Comparison of ENCODE assay signal across 8 cellular contexts in the genomic region with DNA sequence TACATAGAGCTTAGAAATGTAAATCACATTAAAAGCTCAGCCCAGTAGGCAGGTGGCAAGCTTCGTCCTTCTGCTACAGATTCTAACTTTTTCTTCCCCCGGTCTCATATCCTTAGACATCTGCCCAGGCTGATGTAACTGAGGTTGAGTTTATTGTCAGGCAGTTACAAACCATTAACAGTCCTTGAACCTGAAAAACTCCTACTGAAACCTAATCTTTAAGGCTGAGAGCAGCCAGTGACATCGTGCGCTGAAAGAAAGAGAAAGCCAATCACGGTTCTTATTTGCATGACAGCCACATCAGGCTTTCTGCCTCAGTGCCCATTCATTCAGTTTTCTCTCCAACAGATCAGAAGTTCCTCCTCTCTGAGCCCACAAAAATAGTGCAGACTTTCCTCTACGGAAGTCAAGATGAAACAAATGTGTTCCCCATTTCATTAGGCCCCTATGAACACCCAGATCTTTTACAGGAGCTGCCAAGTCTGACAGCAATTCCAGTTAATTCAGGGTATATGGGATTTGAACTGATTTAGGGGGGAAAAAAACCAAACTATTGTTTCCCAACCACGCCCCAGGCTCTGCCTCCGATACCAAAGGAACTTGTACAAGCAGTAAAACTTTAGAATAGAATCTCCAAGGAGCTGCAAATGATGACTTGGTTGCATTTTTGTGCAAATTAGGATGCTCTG. TPM values are rescaled to one million over a fixed set of nuclear protein-coding genes. Genes with fewer than 3 reads are reported as not detected.
DNase-seq lines count a peak whose midpoint lies in the region; ATAC-seq, FAIRE-seq and TF ChIP-seq lines count a peak whose summit lies in the region.

A gene with protein sequence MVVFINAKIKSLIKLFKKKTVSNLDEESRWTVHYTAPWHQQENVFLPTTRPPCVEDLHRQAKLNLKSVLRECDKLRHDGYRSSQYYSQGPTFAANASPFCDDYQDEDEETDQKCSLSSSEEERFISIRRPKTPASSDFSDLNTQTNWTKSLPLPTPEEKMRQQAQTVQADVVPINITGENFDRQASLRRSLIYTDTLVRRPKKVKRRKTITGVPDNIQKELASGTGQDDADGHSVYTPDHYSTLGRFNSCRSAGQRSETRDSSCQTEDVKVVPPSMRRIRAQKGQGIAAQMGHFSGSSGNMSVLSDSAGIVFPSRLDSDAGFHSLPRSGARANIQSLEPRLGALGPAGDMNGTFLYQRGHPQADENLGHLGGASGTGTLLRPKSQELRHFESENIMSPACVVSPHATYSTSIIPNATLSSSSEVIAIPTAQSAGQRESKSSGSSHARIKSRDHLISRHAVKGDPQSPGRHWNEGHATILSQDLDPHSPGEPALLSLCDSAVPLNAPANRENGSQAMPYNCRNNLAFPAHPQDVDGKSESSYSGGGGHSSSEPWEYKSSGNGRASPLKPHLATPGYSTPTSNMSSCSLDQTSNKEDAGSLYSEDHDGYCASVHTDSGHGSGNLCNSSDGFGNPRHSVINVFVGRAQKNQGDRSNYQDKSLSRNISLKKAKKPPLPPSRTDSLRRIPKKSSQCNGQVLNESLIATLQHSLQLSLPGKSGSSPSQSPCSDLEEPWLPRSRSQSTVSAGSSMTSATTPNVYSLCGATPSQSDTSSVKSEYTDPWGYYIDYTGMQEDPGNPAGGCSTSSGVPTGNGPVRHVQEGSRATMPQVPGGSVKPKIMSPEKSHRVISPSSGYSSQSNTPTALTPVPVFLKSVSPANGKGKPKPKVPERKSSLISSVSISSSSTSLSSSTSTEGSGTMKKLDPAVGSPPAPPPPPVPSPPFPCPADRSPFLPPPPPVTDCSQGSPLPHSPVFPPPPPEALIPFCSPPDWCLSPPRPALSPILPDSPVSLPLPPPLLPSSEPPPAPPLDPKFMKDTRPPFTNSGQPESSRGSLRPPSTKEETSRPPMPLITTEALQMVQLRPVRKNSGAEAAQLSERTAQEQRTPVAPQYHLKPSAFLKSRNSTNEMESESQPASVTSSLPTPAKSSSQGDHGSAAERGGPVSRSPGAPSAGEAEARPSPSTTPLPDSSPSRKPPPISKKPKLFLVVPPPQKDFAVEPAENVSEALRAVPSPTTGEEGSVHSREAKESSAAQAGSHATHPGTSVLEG (N-terminal part only) (minus strand): TSS at position 192 of the 689 bp plus-strand sequence. CDS start 204 bp downstream, outside the sequence.

- no peak within 1 kb of the TSS for H3K4me3 ChIP-seq in body of pancreas

- intact Hi-C loops in body of pancreas (cut with DNase I): no loop called here

- FAIRE-seq in D721Med (lab: Jason Lieb, UNC): peak; percentile 79

- H3K4me1 ChIP-seq in body of pancreas: peaks cover 67% of the 10 kb centered on the region

- H3K27me3 ChIP-seq in body of pancreas: no peaks in the 10 kb centered on the region

- 23 to 27% methylated on average over 8 of the region's 8 CpGs for WGBS in body of pancreas, 2 donors

- no peak for TF ChIP-seq CTCF in D721Med (IDR thresholded peaks at IDR 0.05; ENCODE audit: insufficient read depth, missing control alignments)
- TF ChIP-seq CTCF in body of pancreas (IDR thresholded peaks at IDR 0.05): no peak

- H3K27ac ChIP-seq in body of pancreas: peak within 1 kb of the TSS; percentile 31 to 68 (median 63)

- TF ChIP-seq POLR2A in body of pancreas (IDR thresholded peaks at IDR 0.05): peak in 2 of 3 donors; percentile 12 to 26

- no peaks in the 10 kb centered on the region for H3K9me3 ChIP-seq in body of pancreas

- DNase-seq in D721Med (ENCODE audit: insufficient read length, low spot score): no peak
- DNase-seq in body of pancreas: peak in 3 of 4 donors; percentile 27 to 35 (median 33)
- peak; percentile 71 for DNase-seq in left lobe of liver (ENCODE audit: low spot score)
- DNase-seq in HuH-7.5 (ENCODE audit: low spot score): no peak
- DNase-seq in NCI-H1048 (lab: John Stamatoyannopoulos, UW): no peak
- DNase-seq in KG1 (lab: John Stamatoyannopoulos, UW): no peak

- no peaks in the 10 kb centered on the region for H3K36me3 ChIP-seq in body of pancreas (replicated peaks in 1 of 2; ENCODE audit: insufficient read depth in 1 of 2, low read depth in 2 of 2)

- peak; percentile 99 for ATAC-seq in GM21381 (IDR thresholded peaks at IDR 0.05; ENCODE audit: unreplicated experiment)
- ATAC-seq in HG03575 (IDR thresholded peaks at IDR 0.05; ENCODE audit: extremely low read depth, insufficient number of reproducible peaks, low FRiP score, unreplicated experiment): peak; percentile 92
- ATAC-seq in body of pancreas: peak; percentile 69
- peak; percentile 63 for ATAC-seq in left lobe of liver

RNA-seq across cellular contexts. Expression of the gene that starts here (rescaled TPM):
- total RNA-seq in body of pancreas (1 to 10 TPM; 5.2 to 7.3 TPM), left lobe of liver (59.8 TPM)

Comparison
In these comparisons a context has a peak if more than half of its experiments do, and no peak if none do; other contexts are left out.
1. DNase-seq: peak in body of pancreas (3 of 4) and left lobe of liver (single experiment); none in D721Med (single experiment), HuH-7.5 (single experiment), NCI-H1048 (single experiment) and KG1 (single experiment).
2. Peak in every context shown above with its lines, with median percentiles within 50 percentile points of each other: ATAC-seq.